ENCODE assay signal across 26 cellular contexts in the genomic region with DNA sequence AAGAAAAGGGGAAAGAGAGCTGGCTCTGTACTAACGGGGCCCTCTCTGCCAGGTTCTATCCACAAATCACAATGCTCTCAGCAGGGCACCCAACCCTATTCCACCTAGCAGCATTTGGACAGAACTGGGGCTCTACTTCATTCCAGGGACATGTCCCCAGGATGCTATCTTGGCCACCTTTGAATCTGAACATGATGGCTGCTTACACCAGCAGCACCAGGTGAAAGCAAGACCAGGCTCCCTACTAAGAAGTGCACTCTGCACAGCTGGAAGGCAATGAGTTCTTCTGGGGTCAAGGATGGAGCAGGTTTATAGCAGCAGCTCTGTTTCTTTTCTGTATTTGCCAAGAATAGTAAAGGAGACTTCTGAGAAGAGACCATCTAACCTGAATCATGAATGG.
DNase-seq lines count a peak whose midpoint lies in the region; ATAC-seq and TF ChIP-seq lines count a peak whose summit lies in the region.
"Had no signal": no experiment of that assay in that cellular context is flagged by ENCODE, and none has a peak within 500 bp of the region (broad histone marks: within the 10 kb centered on the region; RNA-seq: fewer than 3 reads in every experiment).

No MANE protein-coding gene starts in this region.

- peak overlapping the region; percentile 52 for H3K27ac ChIP-seq in endodermal cell (ENCODE audit: low read depth, low read length)
- H3K27ac ChIP-seq: 22Rv1, PC-9, SJSA1 had no signal

- no peak overlapping the region for H3K27ac Mint-ChIP-seq in endodermal cell
- peak overlapping the region; percentile 55 for H3K27ac Mint-ChIP-seq in nephron progenitor cell
- H3K27ac Mint-ChIP-seq: CD8-positive, alpha-beta memory T cell had no signal

- H3K36me3 ChIP-seq in endodermal cell (ENCODE audit: control insufficient read depth, insufficient read depth, low read length): no peaks in the 10 kb centered on the region
- H3K36me3 ChIP-seq: BE2C, MG63, SJSA1 had no signal

- H3K4me1 Mint-ChIP-seq in endodermal cell: peaks cover 2% of the 10 kb centered on the region
- H3K4me1 Mint-ChIP-seq in nephron progenitor cell: peaks cover 53% of the 10 kb centered on the region
- H3K4me1 Mint-ChIP-seq: CD8-positive, alpha-beta memory T cell had no signal

- H3K36me3 Mint-ChIP-seq in endodermal cell (ENCODE audit: low read depth) (no peaks in the 10 kb centered on the region), nephron progenitor cell (ENCODE audit: low read depth) (peaks cover 33% of the 10 kb centered on the region)
- H3K36me3 Mint-ChIP-seq: CD14-positive monocyte; CD8-positive, alpha-beta memory T cell had no signal

- H3K4me3 Mint-ChIP-seq in endodermal cell (no peak overlapping the region), nephron progenitor cell (no peak overlapping the region)
- H3K4me3 Mint-ChIP-seq: CD14-positive monocyte; CD8-positive, alpha-beta memory T cell had no signal

- no peak overlapping the region for H3K4me3 ChIP-seq in endodermal cell (ENCODE audit: low read length)
- H3K4me3 ChIP-seq: MG63, PC-9, SJSA1 had no signal

- no peaks in the 10 kb centered on the region for H3K27me3 ChIP-seq in endodermal cell (ENCODE audit: control insufficient read depth, insufficient read depth, low read length, poor library complexity, severe bottlenecking)
- H3K27me3 ChIP-seq: BE2C, MG63, SJSA1 had no signal

- DNase-seq in NCI-H146 (lab: John Stamatoyannopoulos, UW) (peak; percentile 10), NCI-H146 treated with DMSO at 0.1 percent for 48 hours (lab: John Stamatoyannopoulos, UW; ENCODE audit: unreplicated experiment) (no peak), endodermal cell (no peak), nephron progenitor cell (no peak), D341Med (ENCODE audit: low spot score) (no peak)
- DNase-seq in stimulated activated CD4-positive, alpha-beta T cell treated with anti-CD3 and anti-CD28 coated beads, Interleukin-15, amount 100 ng/mL, for 24 hours: no peak
- DNase-seq: ACHN; BE2C; CD8-positive, alpha-beta memory T cell; DMS153; DND-41; IMR-90; KG1; MG63; NCI-H1105 treated with DMSO at 0.1 percent for 48 hours; NCI-H1694; NCI-H2081; NCI-H2171 treated with DMSO at 0.1 percent for 48 hours; NCI-H446; NCI-H524 treated with DMSO at 0.1 percent for 48 hours; PC-9 had no signal

- no peak overlapping the region for H3K9ac ChIP-seq in endodermal cell (ENCODE audit: extremely low read depth, low read length, poor library complexity, severe bottlenecking)

- no peak for TF ChIP-seq CTCF in endodermal cell (conservative IDR thresholded peaks at IDR 0.05)
- TF ChIP-seq CTCF in nephron progenitor cell (IDR thresholded peaks at IDR 0.05): no peak

- H3K4me1 ChIP-seq in endodermal cell (ENCODE audit: control insufficient read depth, insufficient read depth, low read length): no peaks in the 10 kb centered on the region
- H3K4me1 ChIP-seq: SJSA1 had no signal

- no peak for ATAC-seq in HG03565 (IDR thresholded peaks at IDR 0.05; ENCODE audit: unreplicated experiment)
- ATAC-seq: Right ventricle myocardium inferior had no signal

- H3K27me3 Mint-ChIP-seq in endodermal cell (ENCODE audit: insufficient read depth): no peaks in the 10 kb centered on the region
- no peaks in the 10 kb centered on the region for H3K27me3 Mint-ChIP-seq in nephron progenitor cell (ENCODE audit: low read depth, poor library complexity)
- H3K27me3 Mint-ChIP-seq: CD8-positive, alpha-beta memory T cell had no signal

- no peaks in the 10 kb centered on the region for H3K9me3 ChIP-seq in endodermal cell (ENCODE audit: control insufficient read depth, low read length)
- H3K9me3 ChIP-seq: BE2C, MG63, SJSA1 had no signal

- H3K9me3 Mint-ChIP-seq in endodermal cell: no peaks in the 10 kb centered on the region
- H3K9me3 Mint-ChIP-seq in nephron progenitor cell: no peaks in the 10 kb centered on the region
- H3K9me3 Mint-ChIP-seq: CD14-positive monocyte had no signal

- WGBS in endodermal cell (ENCODE audit: insufficient coverage in 1 of 2, insufficient read length in 1 of 2), 2 experiments: 100% methylated on average over 1 of the region's 1 CpG; no CpG with 5 or more reads in 1 of the 2 experiments
